20 cellular contexts compared by ENCODE assay signal in the genomic region with DNA sequence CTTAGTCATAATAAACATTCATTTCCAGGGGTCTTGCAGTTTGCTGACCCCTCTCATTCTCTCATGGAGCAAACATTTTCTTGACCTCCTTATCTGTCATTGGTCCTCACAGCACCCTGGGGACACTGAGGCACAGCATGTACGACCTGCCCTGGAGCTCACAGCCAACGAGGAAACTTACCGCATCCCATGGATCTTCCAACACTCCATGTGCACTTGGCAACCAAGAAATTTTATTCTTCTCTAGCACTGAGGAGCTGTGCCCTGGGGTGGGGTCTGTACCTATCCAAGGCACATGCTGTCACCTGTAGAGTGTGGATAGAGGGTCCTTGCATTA.
DNase-seq lines count a peak whose midpoint lies in the region; ATAC-seq lines count a peak whose summit lies in the region.
"Had no signal": no experiment of that assay in that cellular context is flagged by ENCODE, and none has a peak within 500 bp of the region (broad histone marks: within the 10 kb centered on the region; RNA-seq: fewer than 3 reads in every experiment).

No MANE protein-coding gene starts in this region.

- H3K4me1 Mint-ChIP-seq in activated T-cell treated with anti-CD3 and anti-CD28 coated beads, Interleukin-2, amount 50 U/mL, for 72 hours (ENCODE audit: low read depth) = peaks cover 86% of the 10 kb centered on the region
- H3K4me1 Mint-ChIP-seq in activated T-cell treated with anti-CD3 and anti-CD28 coated beads, Interleukin-2, amount 50 U/mL, for 4 hours (ENCODE audit: low read depth) = peaks cover 94% of the 10 kb centered on the region
- H3K4me1 Mint-ChIP-seq in CD8-positive, alpha-beta memory T cell = peaks cover 96 to 100% (median 98%) of the 10 kb centered on the region in 3 donors
- H3K4me1 Mint-ChIP-seq in T-cell = peaks cover 96 to 100% (median 96%) of the 10 kb centered on the region in 3 donors
- H3K4me1 Mint-ChIP-seq in naive thymus-derived CD8-positive, alpha-beta T cell = peaks cover 70 to 98% (median 97%) of the 10 kb centered on the region in 4 donors
- H3K4me1 Mint-ChIP-seq: brain had no signal

- H3K9me3 Mint-ChIP-seq in activated T-cell treated with anti-CD3 and anti-CD28 coated beads, Interleukin-2, amount 50 U/mL, for 72 hours = no peaks in the 10 kb centered on the region
- no peaks in the 10 kb centered on the region for H3K9me3 Mint-ChIP-seq in activated T-cell treated with anti-CD3 and anti-CD28 coated beads, Interleukin-2, amount 50 U/mL, for 4 hours
- H3K9me3 Mint-ChIP-seq in CD8-positive, alpha-beta memory T cell = no peaks in the 10 kb centered on the region
- H3K9me3 Mint-ChIP-seq in T-cell = no peaks in the 10 kb centered on the region
- H3K9me3 Mint-ChIP-seq in naive thymus-derived CD8-positive, alpha-beta T cell = no peaks in the 10 kb centered on the region
- H3K9me3 Mint-ChIP-seq: brain, H9 had no signal

- POLR2A ChIA-PET in CD8-positive, alpha-beta memory T cell (lab: Charles Lee) = interaction anchor here (0.6 to 2.4 kb wide), 6 partner anchors 8 to 81 kb away, joined by 3 to 10 read pairs (median 4); no protein-coding TSS in a partner anchor
- POLR2A ChIA-PET in T-cell (lab: Charles Lee) = interaction anchor here in 1 of 2 donors (1.5 kb wide), 1 partner anchor 30 kb away, joined by 4 read pairs; no protein-coding TSS in a partner anchor
- POLR2A ChIA-PET in naive thymus-derived CD8-positive, alpha-beta T cell (lab: Charles Lee) = interaction anchor here (0.8 to 6.9 kb wide), 12 partner anchors 7 to 322 kb away, joined by 3 to 74 read pairs (median 4); no protein-coding TSS in a partner anchor

- H3K27me3 Mint-ChIP-seq in activated T-cell treated with anti-CD3 and anti-CD28 coated beads, Interleukin-2, amount 50 U/mL, for 72 hours (ENCODE audit: low read depth) = no peaks in the 10 kb centered on the region
- no peaks in the 10 kb centered on the region for H3K27me3 Mint-ChIP-seq in activated T-cell treated with anti-CD3 and anti-CD28 coated beads, Interleukin-2, amount 50 U/mL, for 4 hours (ENCODE audit: low read depth)
- no peaks in the 10 kb centered on the region for H3K27me3 Mint-ChIP-seq in CD8-positive, alpha-beta memory T cell
- H3K27me3 Mint-ChIP-seq in T-cell = no peaks in the 10 kb centered on the region
- no peaks in the 10 kb centered on the region for H3K27me3 Mint-ChIP-seq in naive thymus-derived CD8-positive, alpha-beta T cell

- peak overlapping the region; percentile 68 for H3K27ac Mint-ChIP-seq in activated T-cell treated with anti-CD3 and anti-CD28 coated beads, Interleukin-2, amount 50 U/mL, for 72 hours
- peak overlapping the region; percentile 75 to 97 (median 88) for H3K27ac Mint-ChIP-seq in CD8-positive, alpha-beta memory T cell
- H3K27ac Mint-ChIP-seq in T-cell = peak overlapping the region; percentile 99
- peak overlapping the region; percentile 89 to 99 (median 96) for H3K27ac Mint-ChIP-seq in naive thymus-derived CD8-positive, alpha-beta T cell
- H3K27ac Mint-ChIP-seq: brain, H9 had no signal

- no peaks in the 10 kb centered on the region for H3K27me3 ChIP-seq in CD8-positive, alpha-beta memory T cell (ENCODE audit: insufficient read depth, low read length, poor library complexity, severe bottlenecking)
- H3K27me3 ChIP-seq: adrenal gland, testis had no signal

- no peak overlapping the region for H3K4me3 Mint-ChIP-seq in activated T-cell treated with anti-CD3 and anti-CD28 coated beads, Interleukin-2, amount 50 U/mL, for 72 hours
- no peak overlapping the region for H3K4me3 Mint-ChIP-seq in activated T-cell treated with anti-CD3 and anti-CD28 coated beads, Interleukin-2, amount 50 U/mL, for 4 hours
- H3K4me3 Mint-ChIP-seq in CD8-positive, alpha-beta memory T cell = peak overlapping the region; percentile 75 to 92 (median 86)
- H3K4me3 Mint-ChIP-seq in T-cell = peak overlapping the region in 2 of 3 donors; percentile 73 to 83
- H3K4me3 Mint-ChIP-seq in naive thymus-derived CD8-positive, alpha-beta T cell = peak overlapping the region in 9 of 10 donors; percentile 73 to 87 (median 82)
- H3K4me3 Mint-ChIP-seq: brain, H9 had no signal

- H3K36me3 ChIP-seq in CD8-positive, alpha-beta memory T cell (ENCODE audit: insufficient read depth, low read length) = no peaks in the 10 kb centered on the region
- H3K36me3 ChIP-seq: adrenal gland, left lung had no signal

- ATAC-seq in activated T-cell treated with anti-CD3 and anti-CD28 coated beads, Interleukin-2, amount 50 U/mL, for 72 hours (replicated peaks in 1 of 2) = no peak
- ATAC-seq in activated T-cell treated with anti-CD3 and anti-CD28 coated beads, Interleukin-2, amount 50 U/mL, for 4 hours = no peak
- ATAC-seq in T-cell (replicated peaks in 1 of 4) (no peak), GM18511 (IDR thresholded peaks at IDR 0.05; ENCODE audit: unreplicated experiment) (no peak), HG03565 (IDR thresholded peaks at IDR 0.05; ENCODE audit: unreplicated experiment) (no peak)
- ATAC-seq in naive thymus-derived CD8-positive, alpha-beta T cell = no peak
- ATAC-seq: left lung had no signal

- H3K36me3 Mint-ChIP-seq in activated T-cell treated with anti-CD3 and anti-CD28 coated beads, Interleukin-2, amount 50 U/mL, for 72 hours (ENCODE audit: insufficient read depth in 2 of 2) = no peaks in the 10 kb centered on the region
- no peaks in the 10 kb centered on the region for H3K36me3 Mint-ChIP-seq in activated T-cell treated with anti-CD3 and anti-CD28 coated beads, Interleukin-2, amount 50 U/mL, for 4 hours (ENCODE audit: insufficient read depth)
- H3K36me3 Mint-ChIP-seq in CD8-positive, alpha-beta memory T cell = peaks cover 0 to 7% (median 1%) of the 10 kb centered on the region in 3 donors
- H3K36me3 Mint-ChIP-seq in T-cell = no peaks in the 10 kb centered on the region
- H3K36me3 Mint-ChIP-seq in naive thymus-derived CD8-positive, alpha-beta T cell = no peaks in the 10 kb centered on the region
- H3K36me3 Mint-ChIP-seq: brain had no signal

- H3K27ac ChIP-seq in CD8-positive, alpha-beta memory T cell (ENCODE audit: low read depth, low read length) = no peak overlapping the region
- H3K27ac ChIP-seq: adrenal gland, left lung, testis had no signal

- H3K9me3 ChIP-seq in CD8-positive, alpha-beta memory T cell (ENCODE audit: low read length) = no peaks in the 10 kb centered on the region
- H3K9me3 ChIP-seq: adrenal gland, left lung, testis had no signal

- H3K4me3 ChIP-seq in CD8-positive, alpha-beta memory T cell (ENCODE audit: low read length) = no peak overlapping the region
- H3K4me3 ChIP-seq: adrenal gland, left lung, testis had no signal

- CTCF ChIA-PET in CD8-positive, alpha-beta memory T cell (lab: Charles Lee) = interaction anchor here (1.0 to 17.4 kb wide), 15 partner anchors 8 to 97 kb away, joined by 3 to 247 read pairs (median 5); no protein-coding TSS in a partner anchor
- CTCF ChIA-PET in T-cell (lab: Charles Lee) = interaction anchor here in 1 of 2 donors (0.6 kb wide), 1 partner anchor 28 kb away, joined by 3 read pairs; no protein-coding TSS in a partner anchor

- no peak for DNase-seq in activated T-cell treated with anti-CD3 and anti-CD28 coated beads, Interleukin-2, amount 50 U/mL, for 72 hours
- no peak for DNase-seq in activated T-cell treated with anti-CD3 and anti-CD28 coated beads, Interleukin-2, amount 50 U/mL, for 4 hours
- DNase-seq in CD8-positive, alpha-beta memory T cell = no peak
- DNase-seq in T-cell (no peak), NCI-H1694 treated with DMSO at 0.1 percent for 48 hours (lab: John Stamatoyannopoulos, UW) (no peak)
- no peak for DNase-seq in naive thymus-derived CD8-positive, alpha-beta T cell
- DNase-seq: activated CD4-positive, CD25-positive, alpha-beta regulatory T cell treated with anti-CD3 and anti-CD28 coated beads, Interleukin-2, amount 50 U/mL, for 72 hours; adrenal gland; H9; IMR-90; left lung; mesenchymal stem cell; NCI-H1105 treated with DMSO at 0.1 percent for 48 hours; NCI-H2029 treated with DMSO at 0.1 percent for 48 hours; NCI-H2227 treated with DMSO at 0.1 percent for 48 hours; SW 1271; testis had no signal

- H3K4me1 ChIP-seq in CD8-positive, alpha-beta memory T cell (ENCODE audit: insufficient read depth, low read length) = peaks cover 82% of the 10 kb centered on the region
- H3K4me1 ChIP-seq: adrenal gland, testis had no signal

Comparison
In these comparisons a context has a peak if more than half of its experiments do, and no peak if none do; other contexts are left out.
1. H3K4me3 Mint-ChIP-seq: peak in CD8-positive, alpha-beta memory T cell (7 of 7), T-cell (2 of 3) and naive thymus-derived CD8-positive, alpha-beta T cell (9 of 10); none in activated T-cell treated with anti-CD3 and anti-CD28 coated beads, Interleukin-2, amount 50 U/mL, for 72 hours (0 of 2) and activated T-cell treated with anti-CD3 and anti-CD28 coated beads, Interleukin-2, amount 50 U/mL, for 4 hours (single experiment).
2. Peak in every context shown above with its lines, with median percentiles within 50 percentile points of each other: H3K27ac Mint-ChIP-seq.